Comparison of ENCODE assay signal across 8 cellular contexts in the genomic region with DNA sequence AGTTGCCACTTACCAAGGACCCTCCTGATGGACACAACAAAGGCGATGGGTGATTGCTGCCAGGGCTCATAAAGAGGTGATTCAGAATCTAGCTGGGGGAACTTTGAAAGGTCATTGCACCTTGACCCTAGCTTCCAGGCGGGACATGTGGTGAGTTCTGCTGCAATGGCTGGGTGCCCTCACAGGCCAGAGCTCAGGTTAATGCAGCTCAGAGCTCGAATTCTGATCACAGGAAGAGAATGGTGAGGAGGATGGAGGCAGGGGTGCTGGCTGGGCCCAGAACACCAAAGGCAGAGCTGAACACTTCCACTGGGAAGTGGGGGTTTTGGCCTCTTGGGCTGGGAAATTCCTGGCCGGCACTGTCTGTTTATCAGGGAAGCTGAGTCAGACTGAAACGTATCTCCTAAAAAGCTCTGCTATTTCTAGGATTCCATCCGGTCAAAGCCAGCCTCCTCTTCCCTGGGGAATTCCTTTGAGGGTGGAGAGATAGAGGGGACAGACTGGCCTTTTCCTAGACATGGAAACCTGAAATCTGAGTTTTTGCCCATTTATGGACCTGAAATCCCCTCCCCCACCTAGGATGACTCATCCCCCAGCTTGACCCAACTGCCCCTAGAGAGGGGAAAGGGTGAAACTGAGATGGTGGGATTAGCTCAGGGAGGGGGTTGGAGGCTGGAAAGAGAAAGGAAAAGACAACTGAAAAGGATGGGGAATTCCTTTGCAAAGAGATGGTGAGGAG. TPM values are rescaled to one million over a fixed set of nuclear protein-coding genes. Genes with fewer than 3 reads are reported as not detected.
A peak's percentile ranks its signal among the peaks of the same experiment; 100 is the strongest.
DNase-seq lines count a peak whose midpoint lies in the region; TF ChIP-seq lines count a peak whose summit lies in the region.

No MANE protein-coding gene starts in this region.

- no CpG with 5 or more reads among the region's 6 CpGs for WGBS in trophoblast cell (ENCODE audit: extremely low coverage, insufficient coverage, insufficient read length)

- H3K27ac Mint-ChIP-seq in CD14-positive monocyte = peak overlapping the region in 2 of 7 donors; percentile 59 to 87

- H3K79me2 ChIP-seq in trophoblast cell (ENCODE audit: control insufficient read depth, insufficient read depth, low read length, poor library complexity) = peaks cover 20% of the 10 kb centered on the region

- peak overlapping the region; percentile 67 for H2AFZ ChIP-seq in trophoblast cell (ENCODE audit: insufficient read depth, low read length, poor library complexity)

- no peaks in the 10 kb centered on the region for H3K36me3 Mint-ChIP-seq in CD14-positive monocyte

- peaks cover 5 to 7% (median 5%) of the 10 kb centered on the region in 3 donors for H3K27me3 Mint-ChIP-seq in CD14-positive monocyte (ENCODE audit: low read depth in 3 of 3)

- H3K27ac ChIP-seq in SJSA1 (peak overlapping the region; percentile 84), trophoblast cell (ENCODE audit: low read depth, low read length) (peak overlapping the region; percentile 100)

- H3K18ac ChIP-seq in trophoblast cell (ENCODE audit: low read length) = peak overlapping the region; percentile 89

- H3K4me2 ChIP-seq in trophoblast cell (ENCODE audit: low read length) = peak overlapping the region; percentile 44

- H3K14ac ChIP-seq in trophoblast cell (ENCODE audit: low read length) = peak overlapping the region; percentile 95

- peak overlapping the region; percentile 82 for H4K8ac ChIP-seq in trophoblast cell (ENCODE audit: low read depth, low read length)

- H3K23ac ChIP-seq in trophoblast cell (ENCODE audit: low read length) = no peak overlapping the region

- peaks cover 25% of the 10 kb centered on the region for H3K4me1 Mint-ChIP-seq in CD14-positive monocyte

- H3K79me1 ChIP-seq in trophoblast cell (ENCODE audit: low read length) = peaks cover 61% of the 10 kb centered on the region

- CTCF ChIA-PET in GM10248 (lab: Yijun Ruan, JAX) = interaction anchor here (0.9 to 18.1 kb wide), 12 partner anchors 9 to 60 kb away, joined by 3 to 254 read pairs (median 6); partner anchors contain the start of gene NUAK2

- peak overlapping the region; percentile 77 for H3K4ac ChIP-seq in trophoblast cell (ENCODE audit: low read depth, low read length)

- peak overlapping the region; percentile 100 for H2BK120ac ChIP-seq in trophoblast cell (ENCODE audit: insufficient read depth, low read length, poor library complexity)

- TF ChIP-seq CTCF in GM10248 (IDR thresholded peaks at IDR 0.05; ENCODE audit: control extremely low read depth, extremely low read depth, low read depth, missing control alignments) (no peak), CD14-positive monocyte (IDR thresholded peaks at IDR 0.05) (no peak)

- H3K4me1 ChIP-seq in SJSA1 (replicated peaks) (peaks cover 68% of the 10 kb centered on the region), trophoblast cell (ENCODE audit: control insufficient read depth in 1 of 2, insufficient read depth in 2 of 2, low read length in 2 of 2) (peaks cover 55 to 59% of the 10 kb centered on the region in 2 experiments)

- peak overlapping the region; percentile 98 for H2BK5ac ChIP-seq in trophoblast cell (ENCODE audit: low read depth, low read length, poor library complexity)

- H3K9me3 ChIP-seq in SJSA1 (replicated peaks) = no peaks in the 10 kb centered on the region
- H3K9me3 ChIP-seq in trophoblast cell (ENCODE audit: insufficient read depth, low read depth, low read length) = no peaks in the 10 kb centered on the region

- intact Hi-C loops in CD14-positive monocyte (cut with micrococcal nuclease) = no loop called here

- peak overlapping the region in 1 of 2 donors; percentile 46 for H3K4me3 Mint-ChIP-seq in CD14-positive monocyte

- H3K9me3 Mint-ChIP-seq in CD14-positive monocyte = no peaks in the 10 kb centered on the region

- no peaks in the 10 kb centered on the region for H3K27me3 ChIP-seq in SJSA1 (replicated peaks)
- H3K27me3 ChIP-seq in trophoblast cell (ENCODE audit: insufficient read depth, low read length) = no peaks in the 10 kb centered on the region

- H3K4me3 ChIP-seq in SJSA1 = no peak overlapping the region
- no peak overlapping the region for H3K4me3 ChIP-seq in trophoblast cell (ENCODE audit: low read depth, low read length)

- POLR2A ChIA-PET in GM10248 (lab: Yijun Ruan, JAX) = interaction anchor here (0.8 kb wide), 1 partner anchor 9 kb away, joined by 4 read pairs; no protein-coding TSS in a partner anchor

- H2AK5ac ChIP-seq in trophoblast cell (ENCODE audit: low read length) = peak overlapping the region; percentile 83

- H4K12ac ChIP-seq in trophoblast cell (ENCODE audit: low read depth, low read length) = peak overlapping the region; percentile 26

- H2BK12ac ChIP-seq in trophoblast cell (ENCODE audit: low read length) = peak overlapping the region; percentile 97

- H3K36me3 ChIP-seq in SJSA1 (no peaks in the 10 kb centered on the region), trophoblast cell (ENCODE audit: control insufficient read depth in 1 of 2, insufficient read depth in 2 of 2, low read length in 2 of 2) (no peaks in the 10 kb centered on the region)

- peak; percentile 94 for DNase-seq in Daoy (ENCODE audit: low read depth)
- DNase-seq in SJSA1 (ENCODE audit: low read depth in 1 of 2, low spot score in 2 of 2) = peak; percentile 96 to 98
- DNase-seq in glomerular visceral epithelial cell (ENCODE audit: extremely low spot score) = peak; percentile 91
- peak; percentile 90 to 94 for DNase-seq in trophoblast cell
- DNase-seq in GM10248 (ENCODE audit: extremely low spot score) = no peak
- DNase-seq in activated effector memory CD4-positive, alpha-beta T cell treated with anti-CD3 and anti-CD28 coated beads, Interleukin-2, amount 50 U/mL, for 16 hours = no peak
- DNase-seq in SKM-1 (lab: John Stamatoyannopoulos, UW; ENCODE audit: unreplicated experiment) = no peak
- DNase-seq in CD14-positive monocyte (ENCODE audit: low spot score) = no peak

- H3K9ac ChIP-seq in trophoblast cell (ENCODE audit: low read length) = peak overlapping the region; percentile 13

- peak overlapping the region; percentile 99 for H4K91ac ChIP-seq in trophoblast cell (ENCODE audit: low read depth, low read length)

RNA-seq across cellular contexts. Expression of gene NUAK2, which starts 27.2 kb away (rescaled TPM):
- total RNA-seq in Daoy (2014; rRNA removed; shearing (Covaris generic)) = 11.1 and 12.4 TPM in 2 replicates
- total RNA-seq in SJSA1 (2014; rRNA removed; shearing (Covaris generic)) = 2.9 and 5.8 TPM in 2 replicates
- polyA plus RNA-seq in trophoblast cell (2013) = 20.4 and 22.1 TPM in 2 replicates
- 10 to 100 TPM in 1 of 2 donors, 1 to 10 TPM in 1; 9.1 to 21.9 TPM for polyA plus RNA-seq in CD14-positive monocyte

Comparison
In these comparisons a context has a peak if more than half of its experiments do, and no peak if none do; other contexts are left out.
1. DNase-seq: peak in Daoy (single experiment), SJSA1 (2 of 2), glomerular visceral epithelial cell (single experiment) and trophoblast cell (2 of 2); none in GM10248 (single experiment), activated effector memory CD4-positive, alpha-beta T cell treated with anti-CD3 and anti-CD28 coated beads, Interleukin-2, amount 50 U/mL, for 16 hours (single experiment), SKM-1 (single experiment) and CD14-positive monocyte (single experiment).